Comparison of ENCODE assay signal across 9 cellular contexts in genomic region chr20:45470262-45470931, GRCh38. TPM values are rescaled to one million over a fixed set of nuclear protein-coding genes. Genes with fewer than 3 reads are reported as not detected.
DNase-seq lines count a peak whose midpoint lies in the region; FAIRE-seq and TF ChIP-seq lines count a peak whose summit lies in the region.
"Had no signal": no experiment of that assay in that cellular context is flagged by ENCODE, and none has a peak within 500 bp of the region (broad histone marks: within the 10 kb centered on the region; RNA-seq: fewer than 3 reads in every experiment).

No MANE protein-coding gene starts in this region.

- TF ChIP-seq RAD21 in H1 (IDR thresholded peaks at IDR 0.05 in 1 of 2, conservative IDR thresholded peaks at IDR 0.05 in 1 of 2; ENCODE audit: low read depth in 2 of 2, low read length in 2 of 2): no peak

- POLR2A ChIA-PET in HEK293 (lab: Yijun Ruan, JAX): interaction anchor here (0.6 kb wide), 1 partner anchor 128 kb away, joined by 3 read pairs; no protein-coding TSS in a partner anchor
- POLR2A ChIA-PET in H1 (lab: Charles Lee; ENCODE audit: partially characterized antibody): interaction anchor here (0.7 to 3.0 kb wide), 15 partner anchors 9 to 301 kb away, joined by 3 to 24 read pairs (median 3); partner anchors contain the start of gene PIGT

- peak overlapping the region; percentile 77 for H3K4me3 Mint-ChIP-seq in mesothelial cell of epicardium

- peaks cover 14% of the 10 kb centered on the region for H3K36me3 Mint-ChIP-seq in mesothelial cell of epicardium

- peak overlapping the region; percentile 73 for H2BK120ac ChIP-seq in H1 (replicated peaks; ENCODE audit: low read depth, low read length)

- no peak overlapping the region for H2BK20ac ChIP-seq in H1 (ENCODE audit: low read length)

- H3K36me3 ChIP-seq in HEK293 (ENCODE audit: control insufficient read depth in 2 of 2, insufficient read depth in 1 of 2, low read length in 2 of 2) (no peaks in the 10 kb centered on the region), Peyer's patch (no peaks in the 10 kb centered on the region), H1 (ENCODE audit: control insufficient read depth in 2 of 4, insufficient read depth in 4 of 4, low read length in 3 of 4) (no peaks in the 10 kb centered on the region), thymus (ENCODE audit: control insufficient read depth, insufficient read depth) (no peaks in the 10 kb centered on the region)

- peaks cover 4% of the 10 kb centered on the region; the same call in 1 of the 2 replicates for H3K4me1 ChIP-seq in HEK293 (ENCODE audit: control insufficient read depth, insufficient read depth, low read length)
- H3K4me1 ChIP-seq in Peyer's patch: peaks cover 0 to 20% (median 12%) of the 10 kb centered on the region in 4 donors
- H3K4me1 ChIP-seq in H1 (replicated peaks in 1 of 4; ENCODE audit: control insufficient read depth in 3 of 4, insufficient read depth in 4 of 4, low read length in 3 of 4): peaks cover 2 to 20% (median 7%) of the 10 kb centered on the region in 4 experiments
- no peaks in the 10 kb centered on the region for H3K4me1 ChIP-seq in thymus (ENCODE audit: control insufficient read depth, insufficient read depth, low read length)

- H3K9me3 ChIP-seq in HEK293 (ENCODE audit: control insufficient read depth, insufficient read depth, low read depth, low read length): no peaks in the 10 kb centered on the region
- no peaks in the 10 kb centered on the region for H3K9me3 ChIP-seq in Peyer's patch
- no peaks in the 10 kb centered on the region for H3K9me3 ChIP-seq in H1 (ENCODE audit: insufficient read depth in 2 of 2, low read depth in 1 of 2, low read length in 1 of 2)
- H3K9me3 ChIP-seq in thymus (ENCODE audit: control insufficient read depth): peaks cover 2% of the 10 kb centered on the region

- H3K27ac Mint-ChIP-seq in mesothelial cell of epicardium: peak overlapping the region; percentile 48

- H3K4me3 ChIP-seq in GM08714 (ENCODE audit: low read length) (peak overlapping the region; percentile 19; the same call in 1 of the 2 replicates), HEK293 (ENCODE audit: low read depth, low read length) (peak overlapping the region; percentile 38), Peyer's patch (peak overlapping the region; percentile 27 to 58 (median 46)), H1 (ENCODE audit: extremely low read depth in 1 of 4, insufficient read depth in 2 of 4, low read depth in 3 of 4, low read length in 4 of 4) (peak overlapping the region; percentile 63 to 77 (median 70)), thymus (ENCODE audit: low read length) (peak overlapping the region; percentile 40)

- peak overlapping the region; percentile 35 to 66 (median 62) for H3K9ac ChIP-seq in H1 (replicated peaks in 1 of 4; ENCODE audit: extremely low read depth in 1 of 4, low read depth in 3 of 4, low read length in 3 of 4)

- H2BK12ac ChIP-seq in H1 (ENCODE audit: low read depth, low read length): peak overlapping the region; percentile 80; the same call in 1 of the 2 replicates

- H3K23ac ChIP-seq in H1 (ENCODE audit: insufficient read length): no peak overlapping the region

- H3K27ac ChIP-seq in HEK293 (ENCODE audit: extremely low read depth, low read depth, low read length) (no peak overlapping the region), Peyer's patch (peak overlapping the region; percentile 10 to 57 (median 12)), H1 (ENCODE audit: low read depth, low read length) (peak overlapping the region; percentile 36; the same call in 1 of the 2 replicates), thymus (ENCODE audit: low read depth) (peak overlapping the region; percentile 31)

- peaks cover 4% of the 10 kb centered on the region for H3K9me3 Mint-ChIP-seq in mesothelial cell of epicardium

- TF ChIP-seq EP300 in H1 (IDR thresholded peaks at IDR 0.05; ENCODE audit: borderline replicate concordance in 1 of 2, low read depth in 2 of 2, low read length in 2 of 2): no peak

- H2BK5ac ChIP-seq in H1 (ENCODE audit: low read depth, low read length): peak overlapping the region; percentile 81; the same call in 1 of the 2 replicates

- H4K20me1 ChIP-seq in H1 (replicated peaks in 1 of 2; ENCODE audit: control insufficient read depth in 1 of 2, insufficient read depth in 2 of 2, low read length in 2 of 2): no peaks in the 10 kb centered on the region

- peak overlapping the region; percentile 97; the same call in 1 of the 2 replicates for H2BK15ac ChIP-seq in H1 (ENCODE audit: low read length)

- no peaks in the 10 kb centered on the region for H3K27me3 ChIP-seq in Peyer's patch
- peaks cover 0 to 4% (median 1%) of the 10 kb centered on the region in 4 experiments; a peak in 3 of 7 replicates for H3K27me3 ChIP-seq in H1 (replicated peaks in 1 of 4; ENCODE audit: control insufficient read depth in 3 of 4, extremely low read depth in 1 of 4, insufficient read depth in 3 of 4, low read length in 3 of 4)
- peaks cover 37% of the 10 kb centered on the region for H3K27me3 ChIP-seq in thymus (ENCODE audit: control insufficient read depth, insufficient read depth)

- TF ChIP-seq CTCF in HEK293 (tag by site-specific recombination; IDR thresholded peaks at IDR 0.05) (no peak), Peyer's patch (IDR thresholded peaks at IDR 0.05) (no peak), H1 (IDR thresholded peaks at IDR 0.05; ENCODE audit: control extremely low read depth in 1 of 3, insufficient read depth in 1 of 3, low read depth in 1 of 3, low read length in 3 of 3) (no peak), mesothelial cell of epicardium (IDR thresholded peaks at IDR 0.05; ENCODE audit: unreplicated experiment) (no peak)

- CTCF ChIA-PET in HEK293 (lab: Yijun Ruan, JAX) (interaction anchor here (0.6 to 0.8 kb wide), 4 partner anchors 168 to 544 kb away, joined by 3 to 4 read pairs (median 4); no protein-coding TSS in a partner anchor), H1 (lab: Charles Lee; ENCODE audit: partially characterized antibody) (interaction anchor here (0.6 to 18.5 kb wide), 12 partner anchors 12 to 300 kb away, joined by 3 to 317 read pairs (median 4); no protein-coding TSS in a partner anchor)

- H3K4ac ChIP-seq in H1 (replicated peaks; ENCODE audit: insufficient read length, low read depth, low read length): peak overlapping the region; percentile 50

- H3K56ac ChIP-seq in H1 (replicated peaks; ENCODE audit: insufficient read length, low read depth, low read length): peak overlapping the region; percentile 59

- peaks cover 11% of the 10 kb centered on the region; the same call in 1 of the 2 replicates for H3K23me2 ChIP-seq in H1 (ENCODE audit: low read depth, low read length)

- TF ChIP-seq POLR2A in Peyer's patch (IDR thresholded peaks at IDR 0.05) (no peak), H1 (IDR thresholded peaks at IDR 0.05; ENCODE audit: control extremely low read depth in 1 of 2, low read depth in 2 of 2, low read length in 2 of 2) (peak in 1 of 2 experiments; percentile 67; a peak in 1 of 3 replicates)

- peak overlapping the region; percentile 86 for H3K18ac ChIP-seq in H1 (ENCODE audit: extremely low read depth, low read length)

- no peak overlapping the region; the same call in 1 of the 2 replicates for H2AFZ ChIP-seq in H1 (ENCODE audit: low read length)

- H3K4me2 ChIP-seq in H1 (ENCODE audit: insufficient read depth in 1 of 2, low read depth in 2 of 2, low read length in 2 of 2): peak overlapping the region; percentile 69 to 98

- H3K79me1 ChIP-seq in H1 (ENCODE audit: low read depth, low read length): no peaks in the 10 kb centered on the region

- no peaks in the 10 kb centered on the region for H3K79me2 ChIP-seq in H1 (ENCODE audit: control insufficient read depth in 1 of 2, insufficient read depth in 2 of 2, low read length in 2 of 2)

- peaks cover 24% of the 10 kb centered on the region for H3K27me3 Mint-ChIP-seq in mesothelial cell of epicardium (ENCODE audit: low read depth)

- peaks cover 17% of the 10 kb centered on the region for H3K4me1 Mint-ChIP-seq in mesothelial cell of epicardium

- peak in 2 of 3 donors; percentile 62 to 68 for DNase-seq in Peyer's patch
- peak in 1 of 2 experiments; percentile 87 for DNase-seq in H1 (ENCODE audit: low read depth in 1 of 2, low spot score in 2 of 2)
- DNase-seq in mesothelial cell of epicardium (ENCODE audit: low spot score in 2 of 2, unreplicated experiment in 2 of 2): peak in 1 of 2 experiments; percentile 54
- no peak for DNase-seq in A172 (ENCODE audit: low spot score)
- no peak for DNase-seq in SKM-1 (lab: John Stamatoyannopoulos, UW; ENCODE audit: unreplicated experiment)

- no peak overlapping the region for H3K14ac ChIP-seq in H1 (ENCODE audit: insufficient read length)

- H4K5ac ChIP-seq in H1 (ENCODE audit: insufficient read length, low read depth, low read length): peak overlapping the region; percentile 47

- WGBS in H1 (ENCODE audit: extremely low coverage in 1 of 2, insufficient coverage in 1 of 2, insufficient read length in 1 of 2, insufficient replicate concordance in 2 of 2, low coverage in 1 of 2, low lambda C conversion rate in 2 of 2, missing lambda C conversion rate in 1 of 2), 2 experiments: 2% methylated on average over 25 of the region's 50 CpGs; no CpG with 5 or more reads in 1 of the 2 experiments
- WGBS in thymus: 2% methylated on average over 50 of the region's 50 CpGs

- peak overlapping the region; percentile 88 for H4K8ac ChIP-seq in H1 (ENCODE audit: extremely low read depth, insufficient read depth, low read length)

- FAIRE-seq in H1 (lab: Jason Lieb, UNC): no peak

- H2AK5ac ChIP-seq in H1 (ENCODE audit: low read depth, low read length): no peak overlapping the region

- peak overlapping the region; percentile 90 for H4K91ac ChIP-seq in H1 (replicated peaks; ENCODE audit: insufficient read length, low read length)

RNA-seq across cellular contexts. Expression of gene WFDC2, which starts 0.8 kb away (rescaled TPM):
- total RNA-seq in Peyer's patch (10 to 100 TPM in 1 of 4 donors, 1 to 10 TPM in 2, not detected in 1; 2.1 to 12.4 (median 7.9) TPM), mesothelial cell of epicardium (57.8 to 61.9 TPM (median 61.3 TPM) in 3 replicates)
- total RNA-seq in H1 (2021; fragmentation: NEBNext Ultra II Directional; extraction: Animal tissue kit (Norgen Biotek cat#: 25700)): 77.9 and 86.0 TPM in 2 replicates
- polyA plus RNA-seq in H1 (2011; rRNA removed) (137 and 156 TPM in 2 replicates), thymus (48.4 TPM)
- polyA plus RNA-seq in H1 (2011; cell fraction: cytosol; rRNA removed): 70.3 TPM
- polyA plus RNA-seq in H1 (2011; cell fraction: nucleus; rRNA removed): 109 TPM
- polyA plus RNA-seq in H1 (2012, experiment 1 of 2): 77.0 to 158 TPM (median 148 TPM) in 4 replicates
- polyA plus RNA-seq in H1 (2012, experiment 2 of 2): 183 TPM
- 338 TPM for polyA plus RNA-seq in H1 (2013, experiment 1 of 2)
- 373 TPM for polyA plus RNA-seq in H1 (2013, experiment 2 of 2)
- polyA minus RNA-seq in H1 (2011; rRNA and poly(A)+ RNA removed): 26.0 and 32.4 TPM in 2 replicates
- polyA minus RNA-seq in H1 (2011; cell fraction: cytosol; rRNA and poly(A)+ RNA removed): 52.3 TPM
- 24.4 TPM for polyA minus RNA-seq in H1 (2011; cell fraction: nucleus; rRNA and poly(A)+ RNA removed)
- not detected in 2 replicates for total RNA-seq in A172 (2014; rRNA removed; shearing (Covaris generic))
- total RNA-seq: activated CD8-positive, alpha-beta memory T cell treated with anti-CD3 and anti-CD28 coated beads for 36 hours had no signal

RNA-seq across cellular contexts. Expression of gene SPINT3, which starts 45.0 kb away (rescaled TPM):
- not detected for total RNA-seq in Peyer's patch
- not detected in 2 replicates for total RNA-seq in H1 (2021; fragmentation: NEBNext Ultra II Directional; extraction: Animal tissue kit (Norgen Biotek cat#: 25700))
- not detected in 2 replicates for polyA plus RNA-seq in H1 (2011; rRNA removed)
- not detected for polyA plus RNA-seq in H1 (2011; cell fraction: cytosol; rRNA removed)
- polyA plus RNA-seq in H1 (2011; cell fraction: nucleus; rRNA removed): not detected
- not detected in 4 replicates for polyA plus RNA-seq in H1 (2012, experiment 1 of 2)
- not detected for polyA plus RNA-seq in H1 (2012, experiment 2 of 2)
- polyA plus RNA-seq in H1 (2013, experiment 1 of 2): not detected
- not detected for polyA plus RNA-seq in H1 (2013, experiment 2 of 2)
- polyA minus RNA-seq in H1 (2011; rRNA and poly(A)+ RNA removed): not detected in 2 replicates
- not detected for polyA minus RNA-seq in H1 (2011; cell fraction: cytosol; rRNA and poly(A)+ RNA removed)
- polyA minus RNA-seq in H1 (2011; cell fraction: nucleus; rRNA and poly(A)+ RNA removed): not detected
- total RNA-seq in mesothelial cell of epicardium: not detected in 3 replicates
- not detected for polyA plus RNA-seq in thymus
- total RNA-seq in A172 (2014; rRNA removed; shearing (Covaris generic)): not detected in 2 replicates
- total RNA-seq: activated CD8-positive, alpha-beta memory T cell treated with anti-CD3 and anti-CD28 coated beads for 36 hours had no signal

RNA-seq across cellular contexts. Expression of gene PIGT, which starts 54.5 kb away (rescaled TPM):
- total RNA-seq in Peyer's patch (100 to 1,000 TPM in 3 of 4 donors, 10 to 100 TPM in 1; 87.5 to 147 (median 113) TPM), mesothelial cell of epicardium (63.0 to 71.5 TPM (median 70.8 TPM) in 3 replicates)
- 64.3 and 66.0 TPM in 2 replicates for total RNA-seq in H1 (2021; fragmentation: NEBNext Ultra II Directional; extraction: Animal tissue kit (Norgen Biotek cat#: 25700))
- polyA plus RNA-seq in H1 (2011; rRNA removed) (89.7 and 113 TPM in 2 replicates), thymus (52.6 TPM)
- polyA plus RNA-seq in H1 (2011; cell fraction: cytosol; rRNA removed): 43.9 TPM
- 108 TPM for polyA plus RNA-seq in H1 (2011; cell fraction: nucleus; rRNA removed)
- polyA plus RNA-seq in H1 (2012, experiment 1 of 2): 44.9 to 80.5 TPM (median 75.7 TPM) in 4 replicates
- 96.4 TPM for polyA plus RNA-seq in H1 (2012, experiment 2 of 2)
- polyA plus RNA-seq in H1 (2013, experiment 1 of 2): 122 TPM
- 130 TPM for polyA plus RNA-seq in H1 (2013, experiment 2 of 2)
- polyA minus RNA-seq in H1 (2011; rRNA and poly(A)+ RNA removed): 46.3 and 58.1 TPM in 2 replicates
- polyA minus RNA-seq in H1 (2011; cell fraction: cytosol; rRNA and poly(A)+ RNA removed): 44.5 TPM
- 48.0 TPM for polyA minus RNA-seq in H1 (2011; cell fraction: nucleus; rRNA and poly(A)+ RNA removed)
- total RNA-seq in A172 (2014; rRNA removed; shearing (Covaris generic)): 78.8 and 86.0 TPM in 2 replicates

Comparison
In these comparisons a context has a peak if more than half of its experiments do, and no peak if none do; other contexts are left out.
1. H3K4me3 ChIP-seq: peak in every context shown above with its lines; median percentile 70 in H1; 46 in Peyer's patch; 40 in thymus; 38 in HEK293; 19 in GM08714.
2. DNase-seq: peak in Peyer's patch (2 of 3); none in A172 (single experiment) and SKM-1 (single experiment).